ENCODE assay signal across 1 cellular context in the genomic region with DNA sequence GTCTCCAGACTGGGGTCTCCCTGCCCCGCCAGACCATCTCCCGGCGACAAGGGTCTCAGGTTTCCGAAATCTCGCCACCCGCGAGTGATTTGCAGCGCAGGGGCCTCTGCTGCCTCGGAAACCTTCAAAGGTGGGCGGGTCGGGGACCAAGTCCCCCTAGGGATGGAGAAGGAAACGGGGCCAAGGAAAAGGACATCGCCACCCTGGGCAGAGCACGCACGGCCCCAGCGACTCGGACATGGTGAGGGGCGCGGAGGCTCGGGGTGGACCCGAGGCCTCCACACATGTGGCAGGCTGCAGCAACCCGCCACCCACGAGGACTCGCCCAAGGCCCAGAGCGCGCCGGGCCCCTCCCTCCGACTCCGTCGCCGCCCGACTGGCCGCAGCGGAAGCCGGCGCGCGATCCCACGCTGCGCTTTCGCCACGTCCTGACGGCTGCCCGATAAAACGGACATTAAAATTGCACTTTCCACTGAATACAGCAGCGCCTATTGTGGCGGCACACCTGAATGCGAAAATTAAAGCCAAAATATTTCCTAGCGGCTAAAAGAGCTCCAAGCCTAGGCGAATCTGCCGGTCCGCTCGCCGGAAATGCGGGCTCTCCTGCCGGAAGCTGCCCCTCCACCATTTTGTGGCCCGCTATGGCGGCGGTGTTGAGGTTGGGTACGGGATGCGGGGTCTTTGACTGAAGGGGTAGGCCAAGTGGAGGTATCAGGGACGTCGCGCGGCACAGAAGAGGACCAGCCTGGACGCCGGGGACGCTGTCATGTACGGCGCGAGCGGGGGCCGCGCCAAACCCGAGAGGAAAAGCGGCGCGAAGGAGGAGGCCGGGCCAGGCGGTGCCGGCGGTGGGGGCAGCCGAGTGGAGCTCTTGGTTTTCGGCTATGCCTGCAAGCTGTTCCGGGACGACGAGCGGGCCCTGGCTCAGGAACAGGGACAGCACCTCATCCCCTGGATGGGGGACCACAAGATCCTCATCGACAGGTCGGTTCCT.
TF ChIP-seq lines count a peak whose summit lies in the region.

A gene (plus strand): TSS at position 627 of the 994 bp plus-strand sequence. CDS start 140 bp downstream, at position 767.

TF ChIP-seq in HepG2, 621 proteins besides CTCF, POLR2A, EP300 and RAD21 (continued from another document and continues in another):
- TF ChIP-seq, protein P1, sequence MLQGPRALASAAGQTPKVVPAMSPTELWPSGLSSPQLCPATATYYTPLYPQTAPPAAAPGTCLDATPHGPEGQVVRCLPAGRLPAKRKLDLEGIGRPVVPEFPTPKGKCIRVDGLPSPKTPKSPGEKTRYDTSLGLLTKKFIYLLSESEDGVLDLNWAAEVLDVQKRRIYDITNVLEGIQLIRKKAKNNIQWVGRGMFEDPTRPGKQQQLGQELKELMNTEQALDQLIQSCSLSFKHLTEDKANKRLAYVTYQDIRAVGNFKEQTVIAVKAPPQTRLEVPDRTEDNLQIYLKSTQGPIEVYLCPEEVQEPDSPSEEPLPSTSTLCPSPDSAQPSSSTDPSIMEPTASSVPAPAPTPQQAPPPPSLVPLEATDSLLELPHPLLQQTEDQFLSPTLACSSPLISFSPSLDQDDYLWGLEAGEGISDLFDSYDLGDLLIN (CRISPR knock-in tag; IDR thresholded peaks at IDR 0.05; ENCODE audit: borderline replicate concordance): peak; percentile 72; the same call in 1 of the 2 replicates
- TF ChIP-seq KDM4B (CRISPR knock-in tag; IDR thresholded peaks at IDR 0.05): no peak; the same call in 1 of the 2 replicates
- TF ChIP-seq NR2C2 (CRISPR knock-in tag; IDR thresholded peaks at IDR 0.05; ENCODE audit: borderline replicate concordance): peak; percentile 78
- TF ChIP-seq, protein P2, sequence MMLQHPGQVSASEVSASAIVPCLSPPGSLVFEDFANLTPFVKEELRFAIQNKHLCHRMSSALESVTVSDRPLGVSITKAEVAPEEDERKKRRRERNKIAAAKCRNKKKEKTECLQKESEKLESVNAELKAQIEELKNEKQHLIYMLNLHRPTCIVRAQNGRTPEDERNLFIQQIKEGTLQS (CRISPR knock-in tag; IDR thresholded peaks at IDR 0.05): no peak; the same call in 1 of the 2 replicates
- TF ChIP-seq, protein P3, sequence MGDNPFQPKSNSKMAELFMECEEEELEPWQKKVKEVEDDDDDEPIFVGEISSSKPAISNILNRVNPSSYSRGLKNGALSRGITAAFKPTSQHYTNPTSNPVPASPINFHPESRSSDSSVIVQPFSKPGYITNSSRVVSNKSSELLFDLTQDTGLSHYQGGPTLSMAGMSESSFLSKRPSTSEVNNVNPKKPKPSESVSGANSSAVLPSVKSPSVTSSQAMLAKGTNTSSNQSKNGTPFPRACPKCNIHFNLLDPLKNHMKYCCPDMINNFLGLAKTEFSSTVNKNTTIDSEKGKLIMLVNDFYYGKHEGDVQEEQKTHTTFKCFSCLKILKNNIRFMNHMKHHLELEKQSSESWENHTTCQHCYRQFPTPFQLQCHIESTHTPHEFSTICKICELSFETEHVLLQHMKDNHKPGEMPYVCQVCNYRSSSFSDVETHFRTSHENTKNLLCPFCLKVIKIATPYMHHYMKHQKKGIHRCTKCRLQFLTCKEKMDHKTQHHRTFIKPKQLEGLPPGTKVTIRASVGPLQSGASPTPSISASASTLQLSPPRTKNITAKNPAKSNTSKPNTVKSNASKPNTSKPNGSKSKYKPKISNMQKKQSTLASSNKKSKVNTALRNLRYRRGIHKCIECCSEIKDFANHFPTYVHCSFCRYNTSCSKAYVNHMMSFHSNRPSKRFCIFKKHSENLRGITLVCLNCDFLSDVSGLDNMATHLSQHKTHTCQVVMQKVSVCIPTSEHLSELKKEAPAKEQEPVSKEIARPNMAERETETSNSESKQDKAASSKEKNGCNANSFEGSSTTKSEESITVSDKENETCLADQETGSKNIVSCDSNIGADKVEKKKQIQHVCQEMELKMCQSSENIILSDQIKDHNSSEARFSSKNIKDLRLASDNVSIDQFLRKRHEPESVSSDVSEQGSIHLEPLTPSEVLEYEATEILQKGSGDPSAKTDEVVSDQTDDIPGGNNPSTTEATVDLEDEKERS (CRISPR knock-in tag; IDR thresholded peaks at IDR 0.05): no peak
- no peak for TF ChIP-seq SRSF9 (IDR thresholded peaks at IDR 0.05; ENCODE audit: borderline replicate concordance, insufficient read depth, low read depth, low read length, poor library complexity, severe bottlenecking)
- TF ChIP-seq, protein P4, sequence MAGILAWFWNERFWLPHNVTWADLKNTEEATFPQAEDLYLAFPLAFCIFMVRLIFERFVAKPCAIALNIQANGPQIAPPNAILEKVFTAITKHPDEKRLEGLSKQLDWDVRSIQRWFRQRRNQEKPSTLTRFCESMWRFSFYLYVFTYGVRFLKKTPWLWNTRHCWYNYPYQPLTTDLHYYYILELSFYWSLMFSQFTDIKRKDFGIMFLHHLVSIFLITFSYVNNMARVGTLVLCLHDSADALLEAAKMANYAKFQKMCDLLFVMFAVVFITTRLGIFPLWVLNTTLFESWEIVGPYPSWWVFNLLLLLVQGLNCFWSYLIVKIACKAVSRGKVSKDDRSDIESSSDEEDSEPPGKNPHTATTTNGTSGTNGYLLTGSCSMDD (CRISPR knock-in tag; IDR thresholded peaks at IDR 0.05): no peak
- peak; percentile 100 for TF ChIP-seq GABPB1 (CRISPR knock-in tag; IDR thresholded peaks at IDR 0.05)
- TF ChIP-seq, protein P5, sequence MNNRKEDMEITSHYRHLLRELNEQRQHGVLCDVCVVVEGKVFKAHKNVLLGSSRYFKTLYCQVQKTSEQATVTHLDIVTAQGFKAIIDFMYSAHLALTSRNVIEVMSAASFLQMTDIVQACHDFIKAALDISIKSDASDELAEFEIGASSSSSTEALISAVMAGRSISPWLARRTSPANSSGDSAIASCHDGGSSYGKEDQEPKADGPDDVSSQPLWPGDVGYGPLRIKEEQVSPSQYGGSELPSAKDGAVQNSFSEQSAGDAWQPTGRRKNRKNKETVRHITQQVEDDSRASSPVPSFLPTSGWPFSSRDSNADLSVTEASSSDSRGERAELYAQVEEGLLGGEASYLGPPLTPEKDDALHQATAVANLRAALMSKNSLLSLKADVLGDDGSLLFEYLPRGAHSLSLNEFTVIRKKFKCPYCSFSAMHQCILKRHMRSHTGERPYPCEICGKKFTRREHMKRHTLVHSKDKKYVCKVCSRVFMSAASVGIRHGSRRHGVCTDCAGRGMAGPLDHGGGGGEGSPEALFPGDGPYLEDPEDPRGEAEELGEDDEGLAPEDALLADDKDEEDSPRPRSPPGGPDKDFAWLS (CRISPR knock-in tag; IDR thresholded peaks at IDR 0.05; ENCODE audit: borderline replicate concordance): no peak
- peak; percentile 63; the same call in 1 of the 2 replicates for TF ChIP-seq ZBTB7B (CRISPR knock-in tag; IDR thresholded peaks at IDR 0.05)
- peak; percentile 100 for TF ChIP-seq ASH2L (IDR thresholded peaks at IDR 0.05; ENCODE audit: insufficient read length, low read depth, low read length)
- TF ChIP-seq PRPF4 (IDR thresholded peaks at IDR 0.05; ENCODE audit: low read depth, low read length, poor library complexity, severe bottlenecking): no peak
- TF ChIP-seq EZH2 (conservative IDR thresholded peaks at IDR 0.05; ENCODE audit: low read depth, low read length): no peak; the same call in 1 of the 2 replicates
- peak; percentile 84 for TF ChIP-seq DNMT1 (CRISPR knock-in tag; IDR thresholded peaks at IDR 0.05)
- TF ChIP-seq, protein P6, sequence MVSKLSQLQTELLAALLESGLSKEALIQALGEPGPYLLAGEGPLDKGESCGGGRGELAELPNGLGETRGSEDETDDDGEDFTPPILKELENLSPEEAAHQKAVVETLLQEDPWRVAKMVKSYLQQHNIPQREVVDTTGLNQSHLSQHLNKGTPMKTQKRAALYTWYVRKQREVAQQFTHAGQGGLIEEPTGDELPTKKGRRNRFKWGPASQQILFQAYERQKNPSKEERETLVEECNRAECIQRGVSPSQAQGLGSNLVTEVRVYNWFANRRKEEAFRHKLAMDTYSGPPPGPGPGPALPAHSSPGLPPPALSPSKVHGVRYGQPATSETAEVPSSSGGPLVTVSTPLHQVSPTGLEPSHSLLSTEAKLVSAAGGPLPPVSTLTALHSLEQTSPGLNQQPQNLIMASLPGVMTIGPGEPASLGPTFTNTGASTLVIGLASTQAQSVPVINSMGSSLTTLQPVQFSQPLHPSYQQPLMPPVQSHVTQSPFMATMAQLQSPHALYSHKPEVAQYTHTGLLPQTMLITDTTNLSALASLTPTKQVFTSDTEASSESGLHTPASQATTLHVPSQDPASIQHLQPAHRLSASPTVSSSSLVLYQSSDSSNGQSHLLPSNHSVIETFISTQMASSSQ (IDR thresholded peaks at IDR 0.05; ENCODE audit: low read depth): no peak
- TF ChIP-seq, protein P6 (CRISPR knock-in tag; IDR thresholded peaks at IDR 0.05; ENCODE audit: borderline replicate concordance): no peak; the same call in 1 of the 2 replicates
- TF ChIP-seq, protein P7, sequence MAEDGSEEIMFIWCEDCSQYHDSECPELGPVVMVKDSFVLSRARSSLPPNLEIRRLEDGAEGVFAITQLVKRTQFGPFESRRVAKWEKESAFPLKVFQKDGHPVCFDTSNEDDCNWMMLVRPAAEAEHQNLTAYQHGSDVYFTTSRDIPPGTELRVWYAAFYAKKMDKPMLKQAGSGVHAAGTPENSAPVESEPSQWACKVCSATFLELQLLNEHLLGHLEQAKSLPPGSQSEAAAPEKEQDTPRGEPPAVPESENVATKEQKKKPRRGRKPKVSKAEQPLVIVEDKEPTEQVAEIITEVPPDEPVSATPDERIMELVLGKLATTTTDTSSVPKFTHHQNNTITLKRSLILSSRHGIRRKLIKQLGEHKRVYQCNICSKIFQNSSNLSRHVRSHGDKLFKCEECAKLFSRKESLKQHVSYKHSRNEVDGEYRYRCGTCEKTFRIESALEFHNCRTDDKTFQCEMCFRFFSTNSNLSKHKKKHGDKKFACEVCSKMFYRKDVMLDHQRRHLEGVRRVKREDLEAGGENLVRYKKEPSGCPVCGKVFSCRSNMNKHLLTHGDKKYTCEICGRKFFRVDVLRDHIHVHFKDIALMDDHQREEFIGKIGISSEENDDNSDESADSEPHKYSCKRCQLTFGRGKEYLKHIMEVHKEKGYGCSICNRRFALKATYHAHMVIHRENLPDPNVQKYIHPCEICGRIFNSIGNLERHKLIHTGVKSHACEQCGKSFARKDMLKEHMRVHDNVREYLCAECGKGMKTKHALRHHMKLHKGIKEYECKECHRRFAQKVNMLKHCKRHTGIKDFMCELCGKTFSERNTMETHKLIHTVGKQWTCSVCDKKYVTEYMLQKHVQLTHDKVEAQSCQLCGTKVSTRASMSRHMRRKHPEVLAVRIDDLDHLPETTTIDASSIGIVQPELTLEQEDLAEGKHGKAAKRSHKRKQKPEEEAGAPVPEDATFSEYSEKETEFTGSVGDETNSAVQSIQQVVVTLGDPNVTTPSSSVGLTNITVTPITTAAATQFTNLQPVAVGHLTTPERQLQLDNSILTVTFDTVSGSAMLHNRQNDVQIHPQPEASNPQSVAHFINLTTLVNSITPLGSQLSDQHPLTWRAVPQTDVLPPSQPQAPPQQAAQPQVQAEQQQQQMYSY (CRISPR knock-in tag; IDR thresholded peaks at IDR 0.05): no peak; the same call in 1 of the 2 replicates
- peak; percentile 80 for TF ChIP-seq ELF1 (CRISPR knock-in tag; IDR thresholded peaks at IDR 0.05)
- TF ChIP-seq ZNF768 (CRISPR knock-in tag; IDR thresholded peaks at IDR 0.05): no peak
- peak; percentile 15; the same call in 1 of the 2 replicates for TF ChIP-seq SETDB1 (CRISPR knock-in tag; IDR thresholded peaks at IDR 0.05; ENCODE audit: borderline replicate concordance)
- TF ChIP-seq ZSCAN31 (CRISPR knock-in tag; IDR thresholded peaks at IDR 0.05; ENCODE audit: low read depth): peak; percentile 87
- TF ChIP-seq, protein P8, sequence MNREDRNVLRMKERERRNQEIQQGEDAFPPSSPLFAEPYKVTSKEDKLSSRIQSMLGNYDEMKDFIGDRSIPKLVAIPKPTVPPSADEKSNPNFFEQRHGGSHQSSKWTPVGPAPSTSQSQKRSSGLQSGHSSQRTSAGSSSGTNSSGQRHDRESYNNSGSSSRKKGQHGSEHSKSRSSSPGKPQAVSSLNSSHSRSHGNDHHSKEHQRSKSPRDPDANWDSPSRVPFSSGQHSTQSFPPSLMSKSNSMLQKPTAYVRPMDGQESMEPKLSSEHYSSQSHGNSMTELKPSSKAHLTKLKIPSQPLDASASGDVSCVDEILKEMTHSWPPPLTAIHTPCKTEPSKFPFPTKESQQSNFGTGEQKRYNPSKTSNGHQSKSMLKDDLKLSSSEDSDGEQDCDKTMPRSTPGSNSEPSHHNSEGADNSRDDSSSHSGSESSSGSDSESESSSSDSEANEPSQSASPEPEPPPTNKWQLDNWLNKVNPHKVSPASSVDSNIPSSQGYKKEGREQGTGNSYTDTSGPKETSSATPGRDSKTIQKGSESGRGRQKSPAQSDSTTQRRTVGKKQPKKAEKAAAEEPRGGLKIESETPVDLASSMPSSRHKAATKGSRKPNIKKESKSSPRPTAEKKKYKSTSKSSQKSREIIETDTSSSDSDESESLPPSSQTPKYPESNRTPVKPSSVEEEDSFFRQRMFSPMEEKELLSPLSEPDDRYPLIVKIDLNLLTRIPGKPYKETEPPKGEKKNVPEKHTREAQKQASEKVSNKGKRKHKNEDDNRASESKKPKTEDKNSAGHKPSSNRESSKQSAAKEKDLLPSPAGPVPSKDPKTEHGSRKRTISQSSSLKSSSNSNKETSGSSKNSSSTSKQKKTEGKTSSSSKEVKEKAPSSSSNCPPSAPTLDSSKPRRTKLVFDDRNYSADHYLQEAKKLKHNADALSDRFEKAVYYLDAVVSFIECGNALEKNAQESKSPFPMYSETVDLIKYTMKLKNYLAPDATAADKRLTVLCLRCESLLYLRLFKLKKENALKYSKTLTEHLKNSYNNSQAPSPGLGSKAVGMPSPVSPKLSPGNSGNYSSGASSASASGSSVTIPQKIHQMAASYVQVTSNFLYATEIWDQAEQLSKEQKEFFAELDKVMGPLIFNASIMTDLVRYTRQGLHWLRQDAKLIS (CRISPR knock-in tag; IDR thresholded peaks at IDR 0.05): no peak
- TF ChIP-seq FOSL2 (CRISPR knock-in tag; IDR thresholded peaks at IDR 0.05): peak; percentile 6; the same call in 1 of the 2 replicates
- no peak for TF ChIP-seq KLF15 (CRISPR knock-in tag; IDR thresholded peaks at IDR 0.05; ENCODE audit: borderline replicate concordance)
- TF ChIP-seq PHF8 (CRISPR knock-in tag; IDR thresholded peaks at IDR 0.05): peak; percentile 96
- no peak for TF ChIP-seq ZNF839 (CRISPR knock-in tag; IDR thresholded peaks at IDR 0.05; ENCODE audit: borderline replicate concordance)
